In genomic region chr5:179648410-179648809, GRCh38 we compare ENCODE assay signal across 33 cellular contexts. TPM values are rescaled to one million over a fixed set of nuclear protein-coding genes. Genes with fewer than 3 reads are reported as not detected.
"Had no signal": no experiment of that assay in that cellular context is flagged by ENCODE, and none has a peak within 500 bp of the region (broad histone marks: within the 10 kb centered on the region; RNA-seq: fewer than 3 reads in every experiment).

No MANE protein-coding gene starts in this region.

- ATAC-seq: left colon; natural killer cell; stimulated activated effector memory CD8-positive, alpha-beta T cell treated with anti-CD3 and anti-CD28 coated beads, Interleukin-12 subunit alpha, Interleukin-12 subunit beta, amount 100 ng/mL, for 72 hours had no signal

- H3K9me3 ChIP-seq: left ventricle myocardium inferior, right atrium auricular region, sigmoid colon, spleen, tibial nerve, uterus had no signal

- H3K27me3 ChIP-seq: neural progenitor cell, right atrium auricular region, sigmoid colon, spleen, tibial nerve, uterus had no signal

- FAIRE-seq: islet of Langerhans, kidney, small intestine had no signal

- H3K4me3 Mint-ChIP-seq: immature natural killer cell; mesothelial cell of epicardium; naive B cell; natural killer cell; nephron progenitor cell; neural progenitor cell; stimulated activated effector memory CD8-positive, alpha-beta T cell treated with anti-CD3 and anti-CD28 coated beads, Interleukin-12 subunit alpha, Interleukin-12 subunit beta, amount 100 ng/mL, for 72 hours; stimulated activated naive CD8-positive, alpha-beta T cell treated with anti-CD3 and anti-CD28 coated beads, Interleukin-15, Interleukin-2, amounts not matched to agents 100 ng/mL and 50 ng/mL, for 24 hours; type B pancreatic cell had no signal

- H2AFZ ChIP-seq: neural progenitor cell, parathyroid adenoma had no signal

- H3K4me1 ChIP-seq: left ventricle myocardium inferior, neural progenitor cell, parathyroid adenoma, right atrium auricular region, sigmoid colon, spleen, tibial nerve, uterus had no signal

- H3K36me3 ChIP-seq: left ventricle myocardium inferior, neural progenitor cell, right atrium auricular region, sigmoid colon, spleen, tibial nerve, uterus had no signal

- DNase-seq: head of caudate nucleus; hippocampal formation; immature natural killer cell; kidney; left colon; left ventricle myocardium inferior; mesendoderm; naive B cell; natural killer cell; nephron progenitor cell; sigmoid colon; small intestine; spleen; stimulated activated CD4-positive, alpha-beta T cell treated with anti-CD3 and anti-CD28 coated beads, Interleukin-4, amount 100 ng/mL, for 24 hours; stimulated activated naive CD4-positive, alpha-beta T cell; uterus had no signal

- H3K4me3 ChIP-seq: left ventricle myocardium inferior, lung, neural progenitor cell, right atrium auricular region, sigmoid colon, spleen, tibial nerve, uterus had no signal

- H3K27ac Mint-ChIP-seq: immature natural killer cell; mesothelial cell of epicardium; naive B cell; natural killer cell; nephron progenitor cell; neural progenitor cell; stimulated activated effector memory CD8-positive, alpha-beta T cell treated with anti-CD3 and anti-CD28 coated beads, Interleukin-12 subunit alpha, Interleukin-12 subunit beta, amount 100 ng/mL, for 72 hours; stimulated activated naive CD8-positive, alpha-beta T cell treated with anti-CD3 and anti-CD28 coated beads, Interleukin-15, Interleukin-2, amounts not matched to agents 100 ng/mL and 50 ng/mL, for 24 hours; type B pancreatic cell had no signal

- H3K4me1 Mint-ChIP-seq: immature natural killer cell; mesothelial cell of epicardium; naive B cell; natural killer cell; neural progenitor cell; stimulated activated effector memory CD8-positive, alpha-beta T cell treated with anti-CD3 and anti-CD28 coated beads, Interleukin-12 subunit alpha, Interleukin-12 subunit beta, amount 100 ng/mL, for 72 hours had no signal

- H3K27me3 Mint-ChIP-seq: stimulated activated naive CD8-positive, alpha-beta T cell treated with anti-CD3 and anti-CD28 coated beads, Interleukin-15, Interleukin-2, amounts not matched to agents 100 ng/mL and 50 ng/mL, for 24 hours had no signal

- H3K79me2 ChIP-seq: parathyroid adenoma had no signal

- H3K36me3 Mint-ChIP-seq: immature natural killer cell; mesothelial cell of epicardium; naive B cell; natural killer cell; neural progenitor cell; stimulated activated effector memory CD8-positive, alpha-beta T cell treated with anti-CD3 and anti-CD28 coated beads, Interleukin-12 subunit alpha, Interleukin-12 subunit beta, amount 100 ng/mL, for 72 hours; type B pancreatic cell had no signal

- H3K27ac ChIP-seq: left ventricle myocardium inferior, neural progenitor cell, parathyroid adenoma, right atrium auricular region, sigmoid colon, spleen, tibial nerve, uterus had no signal

- H3K9ac ChIP-seq: neural progenitor cell, parathyroid adenoma had no signal

- H3K9me3 Mint-ChIP-seq: immature natural killer cell; mesothelial cell of epicardium; natural killer cell; stimulated activated effector memory CD8-positive, alpha-beta T cell treated with anti-CD3 and anti-CD28 coated beads, Interleukin-12 subunit alpha, Interleukin-12 subunit beta, amount 100 ng/mL, for 72 hours; stimulated activated naive CD8-positive, alpha-beta T cell treated with anti-CD3 and anti-CD28 coated beads, Interleukin-15, Interleukin-2, amounts not matched to agents 100 ng/mL and 50 ng/mL, for 24 hours; type B pancreatic cell had no signal

- H3K4me2 ChIP-seq: neural progenitor cell had no signal

RNA-seq across cellular contexts. Expression of gene CBY3, which starts 32.4 kb away (rescaled TPM):
- total RNA-seq: kidney, left colon, left ventricle myocardium inferior, lower leg skin, lung, mesothelial cell of epicardium, natural killer cell, osteocyte, posterior vena cava, renal cortical epithelial cell, right atrium auricular region, subcutaneous adipose tissue, temporal lobe, ureter, uterus had no signal
